8 cellular contexts compared by ENCODE assay signal in genomic region chr6:5302220-5302946, GRCh38. TPM values are rescaled to one million over a fixed set of nuclear protein-coding genes. Genes with fewer than 3 reads are reported as not detected.
DNase-seq lines count a peak whose midpoint lies in the region; ATAC-seq and TF ChIP-seq lines count a peak whose summit lies in the region.

No MANE protein-coding gene starts in this region.

- H3K9me3 ChIP-seq in CD8-positive, alpha-beta T cell (ENCODE audit: low read length) = no peaks in the 10 kb centered on the region

- H3K4me3 Mint-ChIP-seq in CD8-positive, alpha-beta T cell = peak overlapping the region; percentile 68
- H3K4me3 Mint-ChIP-seq in activated T-helper 2 cell treated with anti-CD3 and anti-CD28 coated beads, Interferon-gamma antibody, Interleukin-2, Interleukin-4, amounts not matched to agents 10 μg/mL and 5 μg/mL and 100 μg/mL, durations not matched to agents 14 hours and 24 hours and 36 hours (ENCODE audit: low read depth) = peak overlapping the region; percentile 48

- no peaks in the 10 kb centered on the region for H3K27me3 Mint-ChIP-seq in CD8-positive, alpha-beta T cell (ENCODE audit: low read depth)
- H3K27me3 Mint-ChIP-seq in activated T-helper 2 cell treated with anti-CD3 and anti-CD28 coated beads, Interferon-gamma antibody, Interleukin-2, Interleukin-4, amounts not matched to agents 10 μg/mL and 5 μg/mL and 100 μg/mL, durations not matched to agents 14 hours and 24 hours and 36 hours (ENCODE audit: low read depth) = no peaks in the 10 kb centered on the region

- H3K27me3 ChIP-seq in CD8-positive, alpha-beta T cell (ENCODE audit: insufficient read depth, low read length) = no peaks in the 10 kb centered on the region

- H3K4me1 ChIP-seq in CD8-positive, alpha-beta T cell (ENCODE audit: insufficient read depth, low read length) = peaks cover 6% of the 10 kb centered on the region

- no peaks in the 10 kb centered on the region for H3K9me3 Mint-ChIP-seq in CD8-positive, alpha-beta T cell
- H3K9me3 Mint-ChIP-seq in activated T-helper 2 cell treated with anti-CD3 and anti-CD28 coated beads, Interferon-gamma antibody, Interleukin-2, Interleukin-4, amounts not matched to agents 10 μg/mL and 5 μg/mL and 100 μg/mL, durations not matched to agents 14 hours and 24 hours and 36 hours = no peaks in the 10 kb centered on the region

- CTCF ChIA-PET in CD8-positive, alpha-beta T cell (lab: Charles Lee) = interaction anchor here (0.6 to 6.7 kb wide), 16 partner anchors 7 to 163 kb away, joined by 3 to 89 read pairs (median 5); no protein-coding TSS in a partner anchor

- peaks cover 37% of the 10 kb centered on the region for H3K4me1 Mint-ChIP-seq in CD8-positive, alpha-beta T cell (ENCODE audit: low read depth)
- H3K4me1 Mint-ChIP-seq in activated T-helper 2 cell treated with anti-CD3 and anti-CD28 coated beads, Interferon-gamma antibody, Interleukin-2, Interleukin-4, amounts not matched to agents 10 μg/mL and 5 μg/mL and 100 μg/mL, durations not matched to agents 14 hours and 24 hours and 36 hours (ENCODE audit: low read depth) = peaks cover 38% of the 10 kb centered on the region

- no peak overlapping the region for H3K27ac ChIP-seq in CD8-positive, alpha-beta T cell (ENCODE audit: low read depth, low read length)

- peak; percentile 24 for TF ChIP-seq POLR2A in GM19099 (IDR thresholded peaks at IDR 0.05; ENCODE audit: extremely low read depth, insufficient read length, low read depth)

- H3K4me3 ChIP-seq in CD8-positive, alpha-beta T cell (ENCODE audit: low read depth, low read length) = no peak overlapping the region

- no peaks in the 10 kb centered on the region for H3K36me3 ChIP-seq in CD8-positive, alpha-beta T cell (ENCODE audit: insufficient read depth, low read length)

- no peak for TF ChIP-seq CTCF in CD8-positive, alpha-beta T cell (IDR thresholded peaks at IDR 0.05)

- H3K27ac Mint-ChIP-seq in CD8-positive, alpha-beta T cell = peak overlapping the region; percentile 60
- H3K27ac Mint-ChIP-seq in activated T-helper 2 cell treated with anti-CD3 and anti-CD28 coated beads, Interferon-gamma antibody, Interleukin-2, Interleukin-4, amounts not matched to agents 10 μg/mL and 5 μg/mL and 100 μg/mL, durations not matched to agents 14 hours and 24 hours and 36 hours = peak overlapping the region; percentile 81

- peak in 1 of 7 experiments; percentile 13 for DNase-seq in CD8-positive, alpha-beta T cell
- DNase-seq in activated T-helper 2 cell treated with anti-CD3 and anti-CD28 coated beads, Interferon-gamma antibody, Interleukin-2, Interleukin-4, amounts not matched to agents 10 μg/mL and 5 μg/mL and 100 μg/mL, durations not matched to agents 14 hours and 24 hours and 36 hours (ENCODE audit: low spot score) = peak; percentile 26
- DNase-seq in stimulated activated CD8-positive, alpha-beta memory T cell treated with anti-CD3 and anti-CD28 coated beads, Interleukin-12 subunit alpha, Interleukin-12 subunit beta, amount 100 ng/mL, for 24 hours (ENCODE audit: extremely low read depth) = peak; percentile 14
- DNase-seq in hippocampal formation (lab: John Stamatoyannopoulos, UW) (no peak), inferior parietal cortex (ENCODE audit: extremely low spot score) (no peak), NCI-H510A treated with DMSO at 0.1 percent for 48 hours (lab: John Stamatoyannopoulos, UW) (no peak)

- POLR2A ChIA-PET in CD8-positive, alpha-beta T cell (lab: Charles Lee) = interaction anchor here (1.0 kb wide), 1 partner anchor 149 kb away, joined by 3 read pairs; no protein-coding TSS in a partner anchor

- ATAC-seq in CD8-positive, alpha-beta T cell = peak; percentile 45
- peak; percentile 64 for ATAC-seq in HG03103 (IDR thresholded peaks at IDR 0.05; ENCODE audit: low read depth, unreplicated experiment)

- no peaks in the 10 kb centered on the region for H3K36me3 Mint-ChIP-seq in CD8-positive, alpha-beta T cell
- H3K36me3 Mint-ChIP-seq in activated T-helper 2 cell treated with anti-CD3 and anti-CD28 coated beads, Interferon-gamma antibody, Interleukin-2, Interleukin-4, amounts not matched to agents 10 μg/mL and 5 μg/mL and 100 μg/mL, durations not matched to agents 14 hours and 24 hours and 36 hours (ENCODE audit: low read depth) = no peaks in the 10 kb centered on the region

- intact Hi-C loops in CD8-positive, alpha-beta T cell (cut with DNase I, micrococcal nuclease) = loop anchor here in 1 of 2 experiments (5.0 kb wide), 1 partner anchor 85 kb away; no protein-coding TSS in a partner anchor
- intact Hi-C loops in activated T-helper 2 cell treated with anti-CD3 and anti-CD28 coated beads, Interferon-gamma antibody, Interleukin-2, Interleukin-4, amounts not matched to agents 10 μg/mL and 5 μg/mL and 100 μg/mL, durations not matched to agents 14 hours and 24 hours and 36 hours (cut with micrococcal nuclease) = loop anchor here (1.0 to 2.0 kb wide), 3 partner anchors 22 to 96 kb away; partner anchors contain the start of gene FARS2

RNA-seq across cellular contexts. Expression of gene FARS2, which starts 41.1 kb away (rescaled TPM):
- total RNA-seq in CD8-positive, alpha-beta T cell = 10 to 100 TPM in 1 of 2 experiments, 1 to 10 TPM in 1; 9.1 to 10.5 TPM
- total RNA-seq in activated T-helper 2 cell treated with anti-CD3 and anti-CD28 coated beads, Interferon-gamma antibody, Interleukin-2, Interleukin-4, amounts not matched to agents 10 μg/mL and 5 μg/mL and 100 μg/mL, durations not matched to agents 14 hours and 24 hours and 36 hours = 18.4 and 19.7 TPM in 2 replicates

RNA-seq across cellular contexts. Expression of gene LYRM4, which starts 41.6 kb away (rescaled TPM):
- 10 to 100 TPM; 23.4 to 24.3 TPM for total RNA-seq in CD8-positive, alpha-beta T cell
- 45.2 and 48.6 TPM in 2 replicates for total RNA-seq in activated T-helper 2 cell treated with anti-CD3 and anti-CD28 coated beads, Interferon-gamma antibody, Interleukin-2, Interleukin-4, amounts not matched to agents 10 μg/mL and 5 μg/mL and 100 μg/mL, durations not matched to agents 14 hours and 24 hours and 36 hours

Comparison
In these comparisons a context has a peak if more than half of its experiments do, and no peak if none do; other contexts are left out.
1. DNase-seq: peak in activated T-helper 2 cell treated with anti-CD3 and anti-CD28 coated beads, Interferon-gamma antibody, Interleukin-2, Interleukin-4, amounts not matched to agents 10 μg/mL and 5 μg/mL and 100 μg/mL, durations not matched to agents 14 hours and 24 hours and 36 hours (single experiment) and stimulated activated CD8-positive, alpha-beta memory T cell treated with anti-CD3 and anti-CD28 coated beads, Interleukin-12 subunit alpha, Interleukin-12 subunit beta, amount 100 ng/mL, for 24 hours (single experiment); none in hippocampal formation (0 of 2), inferior parietal cortex (single experiment) and NCI-H510A treated with DMSO at 0.1 percent for 48 hours (single experiment).